In the genomic region with DNA sequence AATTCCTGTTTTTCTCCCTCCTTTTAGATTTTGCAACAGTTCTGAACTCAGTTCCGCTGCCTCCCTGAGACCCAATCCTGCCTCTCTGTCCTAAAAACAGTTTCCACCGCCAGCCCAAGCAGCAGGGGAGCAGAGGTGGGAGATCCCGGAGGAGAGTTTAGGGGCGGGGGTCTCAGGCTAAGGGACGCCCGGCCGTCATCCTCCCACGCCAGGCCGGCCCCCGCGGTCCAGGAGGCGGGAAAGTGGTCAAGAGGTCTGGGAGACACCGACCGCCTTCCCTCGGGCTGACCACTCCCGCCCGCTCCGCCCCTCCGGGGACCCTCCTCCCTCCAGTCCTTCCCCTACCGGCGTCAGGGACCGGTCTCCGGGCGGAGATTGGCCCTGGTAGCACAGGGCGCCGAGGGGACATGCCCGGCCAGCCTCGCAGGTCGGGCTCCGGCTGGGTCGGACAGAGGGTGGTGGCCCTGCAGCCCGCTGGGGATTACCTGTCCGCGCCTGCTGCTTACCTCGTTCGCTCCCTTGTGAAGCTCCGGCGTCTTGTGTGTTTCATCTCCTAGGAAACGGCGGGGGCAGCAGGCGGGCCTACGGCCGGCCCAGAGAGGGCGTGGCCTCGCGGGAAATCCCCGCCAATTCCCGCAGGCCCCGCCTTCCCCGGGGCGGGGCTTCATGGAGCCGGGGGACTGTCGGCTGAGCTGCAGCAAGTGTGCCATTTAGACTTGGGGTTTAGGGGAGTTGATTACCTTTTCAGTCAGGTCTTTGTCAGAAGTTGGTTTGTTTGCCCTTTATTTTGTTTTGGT, we compare ENCODE assay signal across 1 cellular context.
TF ChIP-seq lines count a peak whose summit lies in the region.

TSS of gene MAK (minus strand) at position 543 of the 797 bp plus-strand sequence. CDS start 7,891 bp downstream, outside the sequence.

TF ChIP-seq in K562, 482 proteins besides CTCF, POLR2A, EP300 and RAD21 (continued from another document and continues in another):
- TF ChIP-seq ZFP91 (CRISPR knock-in tag; IDR thresholded peaks at IDR 0.05): no peak
- TF ChIP-seq, protein P1, sequence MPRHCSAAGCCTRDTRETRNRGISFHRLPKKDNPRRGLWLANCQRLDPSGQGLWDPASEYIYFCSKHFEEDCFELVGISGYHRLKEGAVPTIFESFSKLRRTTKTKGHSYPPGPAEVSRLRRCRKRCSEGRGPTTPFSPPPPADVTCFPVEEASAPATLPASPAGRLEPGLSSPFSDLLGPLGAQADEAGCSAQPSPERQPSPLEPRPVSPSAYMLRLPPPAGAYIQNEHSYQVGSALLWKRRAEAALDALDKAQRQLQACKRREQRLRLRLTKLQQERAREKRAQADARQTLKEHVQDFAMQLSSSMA (CRISPR knock-in tag; IDR thresholded peaks at IDR 0.05): no peak
- TF ChIP-seq, protein P2, sequence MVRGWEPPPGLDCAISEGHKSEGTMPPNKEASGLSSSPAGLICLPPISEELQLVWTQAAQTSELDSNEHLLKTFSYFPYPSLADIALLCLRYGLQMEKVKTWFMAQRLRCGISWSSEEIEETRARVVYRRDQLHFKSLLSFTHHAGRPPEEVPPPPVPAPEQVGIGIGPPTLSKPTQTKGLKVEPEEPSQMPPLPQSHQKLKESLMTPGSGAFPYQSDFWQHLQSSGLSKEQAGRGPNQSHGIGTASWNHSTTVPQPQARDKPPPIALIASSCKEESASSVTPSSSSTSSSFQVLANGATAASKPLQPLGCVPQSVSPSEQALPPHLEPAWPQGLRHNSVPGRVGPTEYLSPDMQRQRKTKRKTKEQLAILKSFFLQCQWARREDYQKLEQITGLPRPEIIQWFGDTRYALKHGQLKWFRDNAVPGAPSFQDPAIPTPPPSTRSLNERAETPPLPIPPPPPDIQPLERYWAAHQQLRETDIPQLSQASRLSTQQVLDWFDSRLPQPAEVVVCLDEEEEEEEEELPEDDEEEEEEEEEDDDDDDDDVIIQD (CRISPR knock-in tag; IDR thresholded peaks at IDR 0.05): no peak
- no peak for TF ChIP-seq ZC3H11A (IDR thresholded peaks at IDR 0.05; ENCODE audit: low read depth, low read length)
- peak; percentile 80 for TF ChIP-seq MAX (CRISPR knock-in tag; IDR thresholded peaks at IDR 0.05)
- no peak for TF ChIP-seq HLTF (IDR thresholded peaks at IDR 0.05)
- TF ChIP-seq ZNF511 (CRISPR knock-in tag; IDR thresholded peaks at IDR 0.05): peak; percentile 91
- TF ChIP-seq POU5F1 (IDR thresholded peaks at IDR 0.05; ENCODE audit: borderline replicate concordance, low read depth, low read length, partially characterized antibody): no peak
- 0 out of 2 replicates have a peak, but pooled peaks have one; percentile 45 for TF ChIP-seq PHB (CRISPR knock-in tag; IDR thresholded peaks at IDR 0.05)
- TF ChIP-seq KLF13 (tag; IDR thresholded peaks at IDR 0.05; ENCODE audit: borderline replicate concordance, low read depth): no peak; the same call in 1 of the 2 replicates
- no peak for TF ChIP-seq BMI1 (IDR thresholded peaks at IDR 0.05; ENCODE audit: low read length)
- no peak for TF ChIP-seq ZNF655 (CRISPR knock-in tag; IDR thresholded peaks at IDR 0.05)
- TF ChIP-seq GTF2F1 (IDR thresholded peaks at IDR 0.05; ENCODE audit: low read depth, low read length): no peak; the same call in 1 of the 2 replicates
- TF ChIP-seq HCFC1 (IDR thresholded peaks at IDR 0.05; ENCODE audit: low read depth, low read length): no peak; the same call in 1 of the 2 replicates
- TF ChIP-seq CHD7 (IDR thresholded peaks at IDR 0.05; ENCODE audit: low read depth, low read length): no peak
- TF ChIP-seq CC2D1A (IDR thresholded peaks at IDR 0.05): no peak
- TF ChIP-seq SIN3B (IDR thresholded peaks at IDR 0.05; ENCODE audit: low read depth): no peak
- no peak for TF ChIP-seq XRCC3 (IDR thresholded peaks at IDR 0.05)
- no peak for TF ChIP-seq FOS (IDR thresholded peaks at IDR 0.05; ENCODE audit: extremely low read depth, insufficient read length)
- no peak for TF ChIP-seq CAMTA2 (CRISPR knock-in tag; conservative IDR thresholded peaks at IDR 0.05)
- TF ChIP-seq, protein P3, sequence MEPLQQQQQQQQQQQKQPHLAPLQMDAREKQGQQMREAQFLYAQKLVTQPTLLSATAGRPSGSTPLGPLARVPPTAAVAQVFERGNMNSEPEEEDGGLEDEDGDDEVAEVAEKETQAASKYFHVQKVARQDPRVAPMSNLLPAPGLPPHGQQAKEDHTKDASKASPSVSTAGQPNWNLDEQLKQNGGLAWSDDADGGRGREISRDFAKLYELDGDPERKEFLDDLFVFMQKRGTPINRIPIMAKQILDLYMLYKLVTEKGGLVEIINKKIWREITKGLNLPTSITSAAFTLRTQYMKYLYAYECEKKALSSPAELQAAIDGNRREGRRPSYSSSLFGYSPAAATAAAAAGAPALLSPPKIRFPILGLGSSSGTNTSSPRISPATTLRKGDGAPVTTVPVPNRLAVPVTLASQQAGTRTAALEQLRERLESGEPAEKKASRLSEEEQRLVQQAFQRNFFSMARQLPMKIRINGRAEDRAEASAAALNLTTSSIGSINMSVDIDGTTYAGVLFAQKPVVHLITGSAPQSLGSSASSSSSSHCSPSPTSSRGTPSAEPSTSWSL (CRISPR knock-in tag; IDR thresholded peaks at IDR 0.05; ENCODE audit: borderline replicate concordance): 0 out of 2 replicates have a peak, but pooled peaks have one; percentile 26
- no peak for TF ChIP-seq ZNF785 (CRISPR knock-in tag; IDR thresholded peaks at IDR 0.05)
- peak; percentile 23; the same call in 1 of the 2 replicates for TF ChIP-seq TOE1 (IDR thresholded peaks at IDR 0.05; ENCODE audit: borderline replicate concordance)
- TF ChIP-seq TOE1 (CRISPR knock-in tag; IDR thresholded peaks at IDR 0.05; ENCODE audit: borderline replicate concordance, low read depth): no peak
- TF ChIP-seq RNF2 (IDR thresholded peaks at IDR 0.05): peak; percentile 52; the same call in 1 of the 2 replicates
- TF ChIP-seq ZNF639 (CRISPR knock-in tag; conservative IDR thresholded peaks at IDR 0.05 in 1 of 2, IDR thresholded peaks at IDR 0.05 in 1 of 2): 0 out of 4 replicates have a peak, but pooled peaks of 1 of the 2 experiments have one; percentile 11
- peak; percentile 8; the same call in 1 of the 2 replicates for TF ChIP-seq CREM (IDR thresholded peaks at IDR 0.05; ENCODE audit: low read depth)
- no peak for TF ChIP-seq FOXA1 (IDR thresholded peaks at IDR 0.05; ENCODE audit: borderline replicate concordance)
- no peak for TF ChIP-seq MTA1 (IDR thresholded peaks at IDR 0.05; ENCODE audit: borderline replicate concordance)
- TF ChIP-seq MYBL2 (IDR thresholded peaks at IDR 0.05; ENCODE audit: low read depth): no peak
- no peak for TF ChIP-seq MYBL2 (CRISPR knock-in tag; IDR thresholded peaks at IDR 0.05; ENCODE audit: borderline replicate concordance)
- TF ChIP-seq, protein P4, sequence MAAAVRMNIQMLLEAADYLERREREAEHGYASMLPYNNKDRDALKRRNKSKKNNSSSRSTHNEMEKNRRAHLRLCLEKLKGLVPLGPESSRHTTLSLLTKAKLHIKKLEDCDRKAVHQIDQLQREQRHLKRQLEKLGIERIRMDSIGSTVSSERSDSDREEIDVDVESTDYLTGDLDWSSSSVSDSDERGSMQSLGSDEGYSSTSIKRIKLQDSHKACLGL (CRISPR knock-in tag; IDR thresholded peaks at IDR 0.05; ENCODE audit: borderline replicate concordance, poor library complexity, severe bottlenecking): no peak
